23 cellular contexts compared by ENCODE assay signal in genomic region chr10:100027416-100027815, GRCh38. TPM values are rescaled to one million over a fixed set of nuclear protein-coding genes. Genes with fewer than 3 reads are reported as not detected.
A peak's percentile ranks its signal among the peaks of the same experiment; 100 is the strongest.
DNase-seq lines count a peak whose midpoint lies in the region; ATAC-seq and TF ChIP-seq lines count a peak whose summit lies in the region.
"Had no signal": no experiment of that assay in that cellular context is flagged by ENCODE, and none has a peak within 500 bp of the region (broad histone marks: within the 10 kb centered on the region; RNA-seq: fewer than 3 reads in every experiment).

No MANE protein-coding gene starts in this region.

- no peak for TF ChIP-seq CTCF in Caco-2 (IDR thresholded peaks at IDR 0.05; ENCODE audit: insufficient read depth in 1 of 2, low read depth in 1 of 2, low read length in 1 of 2, severe bottlenecking in 1 of 2, unreplicated experiment in 1 of 2)
- no peak for TF ChIP-seq CTCF in endodermal cell (conservative IDR thresholded peaks at IDR 0.05)
- no peak for TF ChIP-seq CTCF in parathyroid adenoma (IDR thresholded peaks at IDR 0.05)

- H3K4me3 Mint-ChIP-seq in Caco-2 (ENCODE audit: unreplicated experiment), result no peak overlapping the region
- H3K4me3 Mint-ChIP-seq in endodermal cell, result no peak overlapping the region
- H3K4me3 Mint-ChIP-seq: CD14-positive monocyte; CD4-positive, alpha-beta memory T cell; CD4-positive, CD25-positive, alpha-beta regulatory T cell; CD8-positive, alpha-beta memory T cell had no signal

- H3K27ac Mint-ChIP-seq in Caco-2 (ENCODE audit: unreplicated experiment) (peak overlapping the region; percentile 25), endodermal cell (no peak overlapping the region)
- H3K27ac Mint-ChIP-seq: CD14-positive monocyte; CD4-positive, alpha-beta memory T cell had no signal

- H3K9me3 Mint-ChIP-seq in Caco-2 (ENCODE audit: unreplicated experiment), result peaks cover 9% of the 10 kb centered on the region
- H3K9me3 Mint-ChIP-seq in endodermal cell, result peaks cover 49% of the 10 kb centered on the region

- H3K9me3 ChIP-seq in Caco-2 (peaks cover 15% of the 10 kb centered on the region), endodermal cell (ENCODE audit: control insufficient read depth, low read length) (peaks cover 36% of the 10 kb centered on the region), parathyroid adenoma (ENCODE audit: control insufficient read depth, low read length) (no peaks in the 10 kb centered on the region)
- H3K9me3 ChIP-seq: BE2C had no signal

- ATAC-seq in GM18909 (IDR thresholded peaks at IDR 0.05; ENCODE audit: poor library complexity, unreplicated experiment), result no peak
- ATAC-seq in HG03378 (IDR thresholded peaks at IDR 0.05; ENCODE audit: unreplicated experiment), result no peak
- ATAC-seq in HG03025 (IDR thresholded peaks at IDR 0.05; ENCODE audit: low FRiP score, unreplicated experiment), result no peak

- H2AFZ ChIP-seq in parathyroid adenoma, result no peak overlapping the region

- no peak overlapping the region for H3K27ac ChIP-seq in endodermal cell (ENCODE audit: low read depth, low read length)
- H3K27ac ChIP-seq in parathyroid adenoma, result peak overlapping the region; percentile 95
- H3K27ac ChIP-seq: BLaER1 had no signal

- H3K27me3 ChIP-seq in Caco-2 (replicated peaks; ENCODE audit: control insufficient read depth, insufficient read depth, low read length), result no peaks in the 10 kb centered on the region
- no peaks in the 10 kb centered on the region for H3K27me3 ChIP-seq in endodermal cell (ENCODE audit: control insufficient read depth, insufficient read depth, low read length, poor library complexity, severe bottlenecking)
- no peaks in the 10 kb centered on the region for H3K27me3 ChIP-seq in parathyroid adenoma (ENCODE audit: control insufficient read depth, insufficient read depth, low read length)
- H3K27me3 ChIP-seq: BE2C, BLaER1 had no signal

- intact Hi-C loops in Caco-2 (cut with micrococcal nuclease; ENCODE audit: unreplicated experiment), result no loop called here

- no TSS peak for BruUV-seq in Caco-2 (replicated peaks; lab: Mats Ljungman, UMichigan)

- no peak overlapping the region for H3K4me2 ChIP-seq in parathyroid adenoma (ENCODE audit: low read length)
- H3K4me2 ChIP-seq: BLaER1 had no signal

- CTCF ChIA-PET in Caco-2 (lab: Charles Lee), result no interaction called here

- WGBS in endodermal cell (ENCODE audit: insufficient coverage in 1 of 2, insufficient read length in 1 of 2), 2 experiments, result no CpG with 5 or more reads among the region's 1 CpG

- peaks cover 23% of the 10 kb centered on the region for H3K4me1 Mint-ChIP-seq in Caco-2 (ENCODE audit: low read depth, unreplicated experiment)
- H3K4me1 Mint-ChIP-seq in endodermal cell, result peaks cover 10% of the 10 kb centered on the region
- H3K4me1 Mint-ChIP-seq: CD14-positive monocyte; CD4-positive, alpha-beta memory T cell; CD4-positive, CD25-positive, alpha-beta regulatory T cell; CD8-positive, alpha-beta memory T cell had no signal

- no peaks in the 10 kb centered on the region for H3K36me3 ChIP-seq in Caco-2 (ENCODE audit: control insufficient read depth, insufficient read depth, low read length)
- H3K36me3 ChIP-seq in endodermal cell (ENCODE audit: control insufficient read depth, insufficient read depth, low read length), result no peaks in the 10 kb centered on the region
- no peaks in the 10 kb centered on the region for H3K36me3 ChIP-seq in parathyroid adenoma (ENCODE audit: control insufficient read depth, insufficient read depth, low read length)
- H3K36me3 ChIP-seq: BE2C, BLaER1 had no signal

- H3K4me3 ChIP-seq in Caco-2 (ENCODE audit: low read depth, low read length) (no peak overlapping the region), endodermal cell (ENCODE audit: low read length) (peak overlapping the region; percentile 53), parathyroid adenoma (ENCODE audit: low read depth, low read length) (no peak overlapping the region)
- H3K4me3 ChIP-seq: BLaER1 had no signal

- H3K4me1 ChIP-seq in Caco-2 (peaks cover 10% of the 10 kb centered on the region), endodermal cell (ENCODE audit: control insufficient read depth, insufficient read depth, low read length) (no peaks in the 10 kb centered on the region), parathyroid adenoma (peaks cover 29% of the 10 kb centered on the region)
- H3K4me1 ChIP-seq: BE2C, BLaER1 had no signal

- POLR2A ChIA-PET in Caco-2 (lab: Charles Lee), result no interaction called here

- H3K27me3 Mint-ChIP-seq in Caco-2 (ENCODE audit: insufficient read depth, unreplicated experiment) (no peaks in the 10 kb centered on the region), endodermal cell (ENCODE audit: insufficient read depth) (peaks cover 6% of the 10 kb centered on the region)

- DNase-seq in Caco-2 (no peak), NCI-H226 (peak; percentile 64), endodermal cell (no peak), HPDE6-E6E7 (ENCODE audit: extremely low spot score) (no peak)
- DNase-seq: 8988T; ACHN; BE2C; C1 segment of cervical spinal cord; Calu3; CD4-positive, alpha-beta memory T cell; CD4-positive, CD25-positive, alpha-beta regulatory T cell; CD8-positive, alpha-beta memory T cell; COR-L47; DMS79 treated with DMSO at 0.1 percent for 48 hours; GF-D8 had no signal

- H3K36me3 Mint-ChIP-seq in Caco-2 (ENCODE audit: insufficient read depth, unreplicated experiment), result peaks cover 4% of the 10 kb centered on the region
- peaks cover 12% of the 10 kb centered on the region for H3K36me3 Mint-ChIP-seq in endodermal cell (ENCODE audit: low read depth)
- H3K36me3 Mint-ChIP-seq: CD14-positive monocyte; CD4-positive, CD25-positive, alpha-beta regulatory T cell had no signal

- no peak overlapping the region for H3K9ac ChIP-seq in endodermal cell (ENCODE audit: extremely low read depth, low read length, poor library complexity, severe bottlenecking)
- no peak overlapping the region for H3K9ac ChIP-seq in parathyroid adenoma
- H3K9ac ChIP-seq: BLaER1 had no signal

- no peaks in the 10 kb centered on the region for H3K79me2 ChIP-seq in parathyroid adenoma

RNA-seq across cellular contexts. Expression of gene DNMBP, which starts 17.7 kb away (rescaled TPM):
- total RNA-seq in Caco-2 (2022), result 30.6 and 31.0 TPM in 2 replicates
- 10 to 100 TPM; 45.4 to 85.4 TPM for total RNA-seq in endodermal cell
- polyA plus RNA-seq in endodermal cell (2013, experiment 1 of 2), result 18.8 TPM
- polyA plus RNA-seq in endodermal cell (2013, experiment 2 of 2), result 17.5 TPM

RNA-seq across cellular contexts. Expression of gene CPN1, which starts 54.3 kb away (rescaled TPM):
- total RNA-seq in Caco-2 (2022) (24.3 and 24.9 TPM in 2 replicates), endodermal cell (1 to 10 TPM in 1 of 2 donors, under 1 TPM in 1; 0.71 to 1.3 TPM)
- polyA plus RNA-seq in endodermal cell (2013, experiment 1 of 2), result 0.14 TPM
- 0.33 TPM for polyA plus RNA-seq in endodermal cell (2013, experiment 2 of 2)
- total RNA-seq: A673; Calu3; CD4-positive, alpha-beta memory T cell; CD4-positive, CD25-positive, alpha-beta regulatory T cell; CD8-positive, alpha-beta memory T cell had no signal
- polyA plus RNA-seq: AG04450; CD14-positive monocyte; CD4-positive, alpha-beta memory T cell; CD4-positive, CD25-positive, alpha-beta regulatory T cell; CD8-positive, alpha-beta memory T cell had no signal

Comparison
In these comparisons a context has a peak if more than half of its experiments do, and no peak if none do; other contexts are left out.
1. RNA of gene CPN1, which starts 54.3 kb away (total RNA-seq): 24.3 to 24.9 TPM in Caco-2; 0.71 to 1.3 TPM in endodermal cell; every median in the first group is over 10 times any median in the second.